Comparison of ENCODE assay signal across 26 cellular contexts in the genomic region with DNA sequence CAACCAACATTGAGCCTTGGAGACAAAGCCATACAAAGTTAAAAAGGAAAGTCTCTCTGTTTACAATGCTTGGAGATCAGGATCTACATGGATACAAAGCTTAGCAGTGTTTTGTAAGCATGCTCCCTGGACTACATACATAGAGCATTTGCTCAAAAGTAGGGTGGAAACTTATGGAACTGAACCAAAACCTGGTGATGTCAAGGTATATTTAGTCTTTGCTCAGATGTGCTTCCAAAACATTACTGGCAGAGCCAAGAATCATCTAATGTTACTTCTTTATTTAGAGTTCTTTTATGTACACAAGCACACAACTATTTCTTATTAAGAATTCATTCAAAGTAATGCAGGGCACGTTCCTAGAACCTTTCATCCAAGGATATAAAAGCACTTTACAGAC.
"Had no signal": no experiment of that assay in that cellular context is flagged by ENCODE, and none has a peak within 500 bp of the region (broad histone marks: within the 10 kb centered on the region; RNA-seq: fewer than 3 reads in every experiment).

No MANE protein-coding gene starts in this region.

- H3K27me3 ChIP-seq: pancreas, right atrium auricular region, right lobe of liver, testis, thyroid gland, transverse colon, upper lobe of left lung, vagina had no signal

- H3K27ac Mint-ChIP-seq: naive thymus-derived CD4-positive, alpha-beta T cell; natural killer cell treated with Interleukin-12 subunit alpha and Interleukin-12 subunit beta and Interleukin-15 and Interleukin-18, amount 100 ng/mL, for 72 hours; stimulated activated memory B cell treated with anti-CD40 and anti-IgM and Interleukin-4, amounts not matched to agents 10 μg/mL and 1 μg/mL and 100 μg/mL, for 72 hours; stimulated activated naive CD8-positive, alpha-beta T cell treated with anti-CD3 and anti-CD28 coated beads, Interleukin-15, amount 100 ng/mL, for 72 hours had no signal

- H3K4me1 Mint-ChIP-seq: naive thymus-derived CD4-positive, alpha-beta T cell; stimulated activated memory B cell treated with anti-CD40 and anti-IgM and Interleukin-4, amounts not matched to agents 10 μg/mL and 1 μg/mL and 100 μg/mL, for 72 hours; stimulated activated naive CD8-positive, alpha-beta T cell treated with anti-CD3 and anti-CD28 coated beads, Interleukin-15, amount 100 ng/mL, for 72 hours had no signal

- H3K4me3 Mint-ChIP-seq: naive thymus-derived CD4-positive, alpha-beta T cell; natural killer cell treated with Interleukin-12 subunit alpha and Interleukin-12 subunit beta and Interleukin-15 and Interleukin-18, amount 100 ng/mL, for 72 hours; stimulated activated memory B cell treated with anti-CD40 and anti-IgM and Interleukin-4, amounts not matched to agents 10 μg/mL and 1 μg/mL and 100 μg/mL, for 72 hours; stimulated activated naive CD8-positive, alpha-beta T cell treated with anti-CD3 and anti-CD28 coated beads, Interleukin-15, amount 100 ng/mL, for 72 hours had no signal

- H3K36me3 ChIP-seq: pancreas, right atrium auricular region, right lobe of liver, thyroid gland, transverse colon, vagina had no signal

- H3K9me3 Mint-ChIP-seq: naive thymus-derived CD4-positive, alpha-beta T cell; natural killer cell treated with Interleukin-12 subunit alpha and Interleukin-12 subunit beta and Interleukin-15 and Interleukin-18, amount 100 ng/mL, for 72 hours; stimulated activated memory B cell treated with anti-CD40 and anti-IgM and Interleukin-4, amounts not matched to agents 10 μg/mL and 1 μg/mL and 100 μg/mL, for 72 hours; stimulated activated naive CD8-positive, alpha-beta T cell treated with anti-CD3 and anti-CD28 coated beads, Interleukin-15, amount 100 ng/mL, for 72 hours had no signal

- H3K27ac ChIP-seq: left ventricle myocardium inferior, pancreas, right atrium auricular region, right lobe of liver, testis, thyroid gland, transverse colon, upper lobe of left lung, vagina had no signal

- H3K4me1 ChIP-seq: left ventricle myocardium inferior, pancreas, right atrium auricular region, right lobe of liver, testis, thyroid gland, transverse colon, upper lobe of left lung, vagina had no signal

- H3K4me2 ChIP-seq: smooth muscle cell had no signal

- ATAC-seq: mucosa of descending colon; naive thymus-derived CD4-positive, alpha-beta T cell; natural killer cell treated with Interleukin-12 subunit alpha and Interleukin-12 subunit beta and Interleukin-15 and Interleukin-18, amount 100 ng/mL, for 72 hours; pancreas; right lobe of liver; stimulated activated memory B cell treated with anti-CD40 and anti-IgM and Interleukin-4, amounts not matched to agents 10 μg/mL and 1 μg/mL and 100 μg/mL, for 72 hours; stimulated activated naive CD8-positive, alpha-beta T cell treated with anti-CD3 and anti-CD28 coated beads, Interleukin-15, amount 100 ng/mL, for 72 hours had no signal

- H3K4me3 ChIP-seq: left ventricle myocardium inferior, lung, mucosa of descending colon, pancreas, right atrium auricular region, right lobe of liver, smooth muscle cell, testis, thyroid gland, transverse colon, upper lobe of left lung, vagina had no signal

- DNase-seq: islet precursor cell; left ventricle myocardium inferior; midbrain; mucosa of descending colon; naive thymus-derived CD4-positive, alpha-beta T cell; nucleus accumbens; pancreas; posterior cingulate gyrus; right lobe of liver; stimulated activated CD4-positive, alpha-beta T cell treated with anti-CD3 and anti-CD28 coated beads, Interleukin-1b, Interleukin-23, amount 100 ng/mL, for 48 hours; stimulated activated CD4-positive, alpha-beta T cell treated with anti-CD3 and anti-CD28 coated beads, Interleukin-2, amount 100 ng/mL, for 48 hours; stimulated activated CD4-positive, alpha-beta T cell treated with anti-CD3 and anti-CD28 coated beads, Interleukin-4, amount 100 ng/mL, for 4 hours; stimulated activated CD8-positive, alpha-beta memory T cell treated with anti-CD3 and anti-CD28 coated beads, Interleukin-4, amount 100 ng/mL, for 48 hours; stimulated activated naive CD4-positive, alpha-beta T cell treated with Interleukin-2 at 50 U/mL for 16 hours; stimulated activated naive CD8-positive, alpha-beta T cell treated with anti-CD3 and anti-CD28 coated beads, Interleukin-15, amount 100 ng/mL, for 72 hours; substantia nigra; testis; thyroid gland; transverse colon; upper lobe of left lung had no signal

- H3K9me3 ChIP-seq: left ventricle myocardium inferior, mucosa of descending colon, pancreas, right atrium auricular region, right lobe of liver, testis, thyroid gland, transverse colon, upper lobe of left lung, vagina had no signal

- H3K27me3 Mint-ChIP-seq: naive thymus-derived CD4-positive, alpha-beta T cell; natural killer cell treated with Interleukin-12 subunit alpha and Interleukin-12 subunit beta and Interleukin-15 and Interleukin-18, amount 100 ng/mL, for 72 hours; stimulated activated memory B cell treated with anti-CD40 and anti-IgM and Interleukin-4, amounts not matched to agents 10 μg/mL and 1 μg/mL and 100 μg/mL, for 72 hours; stimulated activated naive CD8-positive, alpha-beta T cell treated with anti-CD3 and anti-CD28 coated beads, Interleukin-15, amount 100 ng/mL, for 72 hours had no signal

- H3K36me3 Mint-ChIP-seq: natural killer cell treated with Interleukin-12 subunit alpha and Interleukin-12 subunit beta and Interleukin-15 and Interleukin-18, amount 100 ng/mL, for 72 hours had no signal
